In genomic region chr1:62487956-62488355, GRCh38 we compare ENCODE assay signal across 19 cellular contexts.
"Had no signal": no experiment of that assay in that cellular context is flagged by ENCODE, and none has a peak within 500 bp of the region (broad histone marks: within the 10 kb centered on the region; RNA-seq: fewer than 3 reads in every experiment).

No MANE protein-coding gene starts in this region.

- H3K4me2 ChIP-seq: KMS-11 had no signal

- DNase-seq: IMR-90, Kasumi-1, MM.1S, NCI-H1092 treated with DMSO at 0.1 percent for 48 hours, NCI-H1436, NCI-H187, NCI-H2029, NCI-H2081 treated with DMSO at 0.1 percent for 48 hours, NCI-H2171 treated with DMSO at 0.1 percent for 48 hours, NCI-H2227 treated with DMSO at 0.1 percent for 48 hours, NCI-H524, NCI-H69, NCI-H774, Right ventricle myocardium superior, RPMI8226, SIG-M5 had no signal

- H3K4me3 ChIP-seq: SJSA1, SK-N-MC had no signal

- H3K4me1 ChIP-seq: SJSA1 had no signal

- H3K9ac ChIP-seq: KMS-11 had no signal

- H3K27me3 ChIP-seq: SJSA1 had no signal

- H3K27ac ChIP-seq: KMS-11, SJSA1, SK-N-MC had no signal

- H3K9me3 ChIP-seq: SJSA1 had no signal
